ENCODE assay signal across 7 cellular contexts in genomic region chr5:110013042-110013441, GRCh38.
"Had no signal": no experiment of that assay in that cellular context is flagged by ENCODE, and none has a peak within 500 bp of the region (broad histone marks: within the 10 kb centered on the region; RNA-seq: fewer than 3 reads in every experiment).

No MANE protein-coding gene starts in this region.

- H3K27ac ChIP-seq: HL-60 had no signal

- ATAC-seq: K562 had no signal

- H3K4me3 Mint-ChIP-seq: IgD-negative memory B cell had no signal

- H3K27ac Mint-ChIP-seq: IgD-negative memory B cell had no signal

- H3K4me3 ChIP-seq: K562 had no signal

- H3K36me3 Mint-ChIP-seq: IgD-negative memory B cell had no signal

- FAIRE-seq: HTR-8/SVneo, K562 had no signal

- DNase-seq: IMR-90, KBM-7, KG1 had no signal
